Comparison of ENCODE assay signal across 2 cellular contexts in the genomic region with DNA sequence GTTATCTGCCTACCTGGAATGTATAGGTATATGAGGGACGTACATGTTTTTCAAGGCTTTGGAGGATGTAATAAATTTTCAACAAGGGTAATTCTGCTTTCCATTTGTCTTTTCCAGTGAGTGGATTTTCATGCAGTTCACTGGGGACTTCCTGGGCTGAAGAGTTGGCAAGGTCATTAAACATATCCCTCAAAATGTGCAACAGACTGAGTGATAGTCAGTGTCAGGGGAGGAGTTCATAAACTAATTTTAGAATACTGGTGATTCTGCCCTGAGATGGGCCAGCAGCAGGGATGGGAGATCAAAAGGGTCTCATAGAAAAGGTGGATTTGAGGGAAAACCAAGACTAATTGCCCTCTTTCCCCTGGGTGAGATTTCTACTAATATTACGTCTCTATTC.
TF ChIP-seq lines count a peak whose summit lies in the region.

No MANE protein-coding gene starts in this region.

TF ChIP-seq in IMR-90, 13 proteins besides CTCF, POLR2A, EP300 and RAD21:
- no peak for TF ChIP-seq NFE2L2 (IDR thresholded peaks at IDR 0.05; ENCODE audit: low read depth, low read length)
- no peak for TF ChIP-seq SMC3 (IDR thresholded peaks at IDR 0.05; ENCODE audit: low read depth, low read length)
- no peak for TF ChIP-seq RCOR1 (IDR thresholded peaks at IDR 0.05; ENCODE audit: insufficient replicate concordance, low read length)
- TF ChIP-seq USF2 (IDR thresholded peaks at IDR 0.05; ENCODE audit: low read depth, low read length) = no peak
- no peak for TF ChIP-seq BHLHE40 (IDR thresholded peaks at IDR 0.05; ENCODE audit: low read depth, low read length)
- TF ChIP-seq, protein P1, sequence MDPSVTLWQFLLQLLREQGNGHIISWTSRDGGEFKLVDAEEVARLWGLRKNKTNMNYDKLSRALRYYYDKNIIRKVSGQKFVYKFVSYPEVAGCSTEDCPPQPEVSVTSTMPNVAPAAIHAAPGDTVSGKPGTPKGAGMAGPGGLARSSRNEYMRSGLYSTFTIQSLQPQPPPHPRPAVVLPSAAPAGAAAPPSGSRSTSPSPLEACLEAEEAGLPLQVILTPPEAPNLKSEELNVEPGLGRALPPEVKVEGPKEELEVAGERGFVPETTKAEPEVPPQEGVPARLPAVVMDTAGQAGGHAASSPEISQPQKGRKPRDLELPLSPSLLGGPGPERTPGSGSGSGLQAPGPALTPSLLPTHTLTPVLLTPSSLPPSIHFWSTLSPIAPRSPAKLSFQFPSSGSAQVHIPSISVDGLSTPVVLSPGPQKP (IDR thresholded peaks at IDR 0.05; ENCODE audit: borderline replicate concordance, low read depth, low read length) = no peak

TF ChIP-seq in endothelial cell of umbilical vein, 7 proteins besides CTCF, POLR2A, EP300 and RAD21:
- TF ChIP-seq POLR2AphosphoS5 (IDR thresholded peaks at IDR 0.05; ENCODE audit: insufficient read depth, low read depth, low read length) (no peak), MYC (IDR thresholded peaks at IDR 0.05; ENCODE audit: low read depth, low read length) (no peak), FOS (IDR thresholded peaks at IDR 0.05; ENCODE audit: borderline replicate concordance, insufficient read depth, low read length) (no peak), EZH2 (IDR thresholded peaks at IDR 0.05; ENCODE audit: borderline replicate concordance, low read depth, low read length, severe bottlenecking) (no peak), JUN (IDR thresholded peaks at IDR 0.05; ENCODE audit: borderline replicate concordance, insufficient read depth, insufficient read length, low read depth) (no peak), GATA2 (IDR thresholded peaks at IDR 0.05; ENCODE audit: insufficient read depth, insufficient read length, low read depth, low read length) (no peak)
- TF ChIP-seq, protein P2, sequence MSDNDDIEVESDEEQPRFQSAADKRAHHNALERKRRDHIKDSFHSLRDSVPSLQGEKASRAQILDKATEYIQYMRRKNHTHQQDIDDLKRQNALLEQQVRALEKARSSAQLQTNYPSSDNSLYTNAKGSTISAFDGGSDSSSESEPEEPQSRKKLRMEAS (IDR thresholded peaks at IDR 0.05; ENCODE audit: insufficient read depth, insufficient read length) = no peak
